In the genomic region with DNA sequence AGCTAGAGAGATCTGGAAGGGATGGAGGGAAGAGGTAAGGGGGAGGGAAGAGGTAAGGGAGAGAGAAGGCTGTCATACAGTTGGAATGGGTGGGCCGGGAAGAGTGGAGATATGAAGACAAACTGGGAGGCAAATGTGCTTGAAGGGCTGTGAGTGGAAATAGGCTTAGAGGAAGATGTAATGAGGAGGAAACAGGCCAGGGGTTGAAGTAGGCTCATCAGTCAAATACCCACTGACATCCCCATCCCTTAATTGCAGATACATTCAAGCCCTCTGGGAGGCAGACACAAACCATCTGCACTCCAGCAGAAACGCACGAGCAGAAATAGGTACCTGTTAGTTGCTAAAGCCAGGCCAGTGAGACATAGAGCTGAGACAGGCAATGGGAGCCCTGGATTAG, we compare ENCODE assay signal across 10 cellular contexts. TPM values are rescaled to one million over a fixed set of nuclear protein-coding genes. Genes with fewer than 3 reads are reported as not detected.
DNase-seq lines count a peak whose midpoint lies in the region; ATAC-seq and TF ChIP-seq lines count a peak whose summit lies in the region.
"Had no signal": no experiment of that assay in that cellular context is flagged by ENCODE, and none has a peak within 500 bp of the region (broad histone marks: within the 10 kb centered on the region; RNA-seq: fewer than 3 reads in every experiment).

No MANE protein-coding gene starts in this region.

- no peaks in the 10 kb centered on the region for H3K9me3 ChIP-seq in gastrocnemius medialis
- H3K9me3 ChIP-seq: upper lobe of left lung had no signal

- DNase-seq in activated CD8-positive, alpha-beta T cell treated with anti-CD3 and anti-CD28 coated beads for 36 hours = peak; percentile 11
- no peak for DNase-seq in activated CD8-positive, alpha-beta T cell treated with anti-CD3 and anti-CD28 coated beads, Interleukin-2, amount 10 ng/mL, durations not matched to agents 7 days and 5 days
- DNase-seq in NCI-H82 (lab: John Stamatoyannopoulos, UW) (peak; percentile 19), cerebellar cortex (ENCODE audit: low spot score) (peak; percentile 44), gastrocnemius medialis (peak; percentile 50 to 75), NCI-H2029 (lab: John Stamatoyannopoulos, UW) (no peak)
- DNase-seq in activated effector memory CD4-positive, alpha-beta T cell treated with anti-CD3 and anti-CD28 coated beads, Interleukin-2, amount 50 U/mL, for 16 hours = no peak
- DNase-seq: activated naive CD4-positive, alpha-beta T cell treated with Interleukin-2 at 50 U/mL for 16 hours had no signal

- H3K4me1 Mint-ChIP-seq in activated CD8-positive, alpha-beta T cell treated with anti-CD3 and anti-CD28 coated beads for 36 hours (ENCODE audit: low read depth) = peaks cover 12% of the 10 kb centered on the region
- H3K4me1 Mint-ChIP-seq in activated CD8-positive, alpha-beta T cell treated with anti-CD3 and anti-CD28 coated beads, Interleukin-2, amount 10 ng/mL, durations not matched to agents 7 days and 5 days (ENCODE audit: low read depth) = peaks cover 20% of the 10 kb centered on the region

- no peak for TF ChIP-seq POLR2A in gastrocnemius medialis (IDR thresholded peaks at IDR 0.05)

- H3K27ac ChIP-seq in gastrocnemius medialis = peak overlapping the region; percentile 96 to 99 (median 98)
- H3K27ac ChIP-seq: upper lobe of left lung had no signal

- H3K4me3 ChIP-seq in gastrocnemius medialis = peak overlapping the region; percentile 56 to 76 (median 71)
- H3K4me3 ChIP-seq: upper lobe of left lung had no signal

- H3K4me3 Mint-ChIP-seq in activated CD8-positive, alpha-beta T cell treated with anti-CD3 and anti-CD28 coated beads for 36 hours = no peak overlapping the region
- no peak overlapping the region for H3K4me3 Mint-ChIP-seq in activated CD8-positive, alpha-beta T cell treated with anti-CD3 and anti-CD28 coated beads, Interleukin-2, amount 10 ng/mL, durations not matched to agents 7 days and 5 days

- no peaks in the 10 kb centered on the region for H3K27me3 ChIP-seq in gastrocnemius medialis
- H3K27me3 ChIP-seq: upper lobe of left lung had no signal

- H3K36me3 Mint-ChIP-seq in activated CD8-positive, alpha-beta T cell treated with anti-CD3 and anti-CD28 coated beads for 36 hours (ENCODE audit: low read depth) = no peaks in the 10 kb centered on the region
- no peaks in the 10 kb centered on the region for H3K36me3 Mint-ChIP-seq in activated CD8-positive, alpha-beta T cell treated with anti-CD3 and anti-CD28 coated beads, Interleukin-2, amount 10 ng/mL, durations not matched to agents 7 days and 5 days (ENCODE audit: low read depth)

- CTCF ChIA-PET in activated CD8-positive, alpha-beta T cell treated with anti-CD3 and anti-CD28 coated beads for 36 hours (lab: Charles Lee) = interaction anchor here (2.4 kb wide), 1 partner anchor 10 kb away, joined by 15 read pairs; no protein-coding TSS in a partner anchor
- CTCF ChIA-PET in activated CD8-positive, alpha-beta T cell treated with anti-CD3 and anti-CD28 coated beads, Interleukin-2, amount 10 ng/mL, durations not matched to agents 7 days and 5 days (lab: Charles Lee) = interaction anchor here (0.9 to 1.2 kb wide), 2 partner anchors 9 to 11 kb away, joined by 3 to 6 read pairs; no protein-coding TSS in a partner anchor

- POLR2A ChIA-PET in activated CD8-positive, alpha-beta T cell treated with anti-CD3 and anti-CD28 coated beads for 36 hours (lab: Charles Lee) = no interaction called here
- POLR2A ChIA-PET in activated CD8-positive, alpha-beta T cell treated with anti-CD3 and anti-CD28 coated beads, Interleukin-2, amount 10 ng/mL, durations not matched to agents 7 days and 5 days (lab: Charles Lee) = no interaction called here

- H3K27ac Mint-ChIP-seq in activated CD8-positive, alpha-beta T cell treated with anti-CD3 and anti-CD28 coated beads for 36 hours = no peak overlapping the region
- no peak overlapping the region for H3K27ac Mint-ChIP-seq in activated CD8-positive, alpha-beta T cell treated with anti-CD3 and anti-CD28 coated beads, Interleukin-2, amount 10 ng/mL, durations not matched to agents 7 days and 5 days

- H3K36me3 ChIP-seq in gastrocnemius medialis = peaks cover 0 to 17% of the 10 kb centered on the region in 2 donors
- H3K36me3 ChIP-seq: upper lobe of left lung had no signal

- peaks cover 3% of the 10 kb centered on the region for H3K27me3 Mint-ChIP-seq in activated CD8-positive, alpha-beta T cell treated with anti-CD3 and anti-CD28 coated beads for 36 hours
- peaks cover 3% of the 10 kb centered on the region for H3K27me3 Mint-ChIP-seq in activated CD8-positive, alpha-beta T cell treated with anti-CD3 and anti-CD28 coated beads, Interleukin-2, amount 10 ng/mL, durations not matched to agents 7 days and 5 days (ENCODE audit: low read depth)

- ATAC-seq in activated CD8-positive, alpha-beta T cell treated with anti-CD3 and anti-CD28 coated beads for 36 hours = no peak
- no peak for ATAC-seq in activated CD8-positive, alpha-beta T cell treated with anti-CD3 and anti-CD28 coated beads, Interleukin-2, amount 10 ng/mL, durations not matched to agents 7 days and 5 days
- ATAC-seq in gastrocnemius medialis = peak; percentile 24 to 26
- ATAC-seq in GM18517 (IDR thresholded peaks at IDR 0.05; ENCODE audit: unreplicated experiment) = no peak

- no peaks in the 10 kb centered on the region for H3K9me3 Mint-ChIP-seq in activated CD8-positive, alpha-beta T cell treated with anti-CD3 and anti-CD28 coated beads for 36 hours
- no peaks in the 10 kb centered on the region for H3K9me3 Mint-ChIP-seq in activated CD8-positive, alpha-beta T cell treated with anti-CD3 and anti-CD28 coated beads, Interleukin-2, amount 10 ng/mL, durations not matched to agents 7 days and 5 days (ENCODE audit: insufficient read depth)

- TF ChIP-seq CTCF in activated CD8-positive, alpha-beta T cell treated with anti-CD3 and anti-CD28 coated beads for 36 hours (IDR thresholded peaks at IDR 0.05) = no peak
- peak in 3 of 5 experiments; percentile 37 to 45 (median 42) for TF ChIP-seq CTCF in gastrocnemius medialis (IDR thresholded peaks at IDR 0.05 in 4 of 5, conservative IDR thresholded peaks at IDR 0.05 in 1 of 5)

- in situ Hi-C loops in gastrocnemius medialis (cut with MboI; ENCODE audit: low sequenced_read_pairs in 4 of 4) = no loop called here

- intact Hi-C loops in activated CD8-positive, alpha-beta T cell treated with anti-CD3 and anti-CD28 coated beads for 36 hours (cut with micrococcal nuclease) = no loop called here
- intact Hi-C loops in gastrocnemius medialis (cut with DNase I; ENCODE audit: low total_unique reads) = loop anchor here (1.0 to 10.0 kb wide), 3 partner anchors 77 to 391 kb away; a partner anchor contains a TSS

- peaks cover 61 to 65% of the 10 kb centered on the region in 2 donors for H3K4me1 ChIP-seq in gastrocnemius medialis

RNA-seq across cellular contexts. Expression of a gene that starts 2.1 kb away (rescaled TPM):
- total RNA-seq in activated CD8-positive, alpha-beta T cell treated with anti-CD3 and anti-CD28 coated beads for 36 hours = not detected
- total RNA-seq in activated CD8-positive, alpha-beta T cell treated with anti-CD3 and anti-CD28 coated beads, Interleukin-2, amount 10 ng/mL, durations not matched to agents 7 days and 5 days = under 1 TPM in 1 of 2 experiments, not detected in 1; 0.05 TPM
- 100 to 1,000 TPM in 1 of 4 donors, 10 to 100 TPM in 3; 26.8 to 117 (median 46.8) TPM for total RNA-seq in gastrocnemius medialis

RNA-seq across cellular contexts. Expression of a gene that starts 12.4 kb away (rescaled TPM):
- not detected for total RNA-seq in activated CD8-positive, alpha-beta T cell treated with anti-CD3 and anti-CD28 coated beads for 36 hours
- not detected for total RNA-seq in activated CD8-positive, alpha-beta T cell treated with anti-CD3 and anti-CD28 coated beads, Interleukin-2, amount 10 ng/mL, durations not matched to agents 7 days and 5 days
- total RNA-seq in gastrocnemius medialis = 1,000 to 10,000 TPM in 2 of 4 donors, 100 to 1,000 TPM in 2; 560 to 1,364 (median 992) TPM

RNA-seq across cellular contexts. Expression of a gene that starts 44.2 kb away (rescaled TPM):
- total RNA-seq in activated CD8-positive, alpha-beta T cell treated with anti-CD3 and anti-CD28 coated beads for 36 hours = 1 to 10 TPM; 8.8 to 9.8 TPM
- total RNA-seq in activated CD8-positive, alpha-beta T cell treated with anti-CD3 and anti-CD28 coated beads, Interleukin-2, amount 10 ng/mL, durations not matched to agents 7 days and 5 days = 1 to 10 TPM; 9.3 to 10.0 TPM
- total RNA-seq in gastrocnemius medialis = 1 to 10 TPM; 1.6 to 4.1 (median 3.1) TPM

Comparison
In these comparisons a context has a peak if more than half of its experiments do, and no peak if none do; other contexts are left out.
1. DNase-seq: peak in activated CD8-positive, alpha-beta T cell treated with anti-CD3 and anti-CD28 coated beads for 36 hours (single experiment), NCI-H82 (single experiment), cerebellar cortex (single experiment) and gastrocnemius medialis (2 of 2); none in activated CD8-positive, alpha-beta T cell treated with anti-CD3 and anti-CD28 coated beads, Interleukin-2, amount 10 ng/mL, durations not matched to agents 7 days and 5 days (single experiment), activated effector memory CD4-positive, alpha-beta T cell treated with anti-CD3 and anti-CD28 coated beads, Interleukin-2, amount 50 U/mL, for 16 hours (single experiment) and NCI-H2029 (single experiment).
2. ATAC-seq: peak in gastrocnemius medialis (2 of 2); none in activated CD8-positive, alpha-beta T cell treated with anti-CD3 and anti-CD28 coated beads for 36 hours (single experiment), activated CD8-positive, alpha-beta T cell treated with anti-CD3 and anti-CD28 coated beads, Interleukin-2, amount 10 ng/mL, durations not matched to agents 7 days and 5 days (single experiment) and GM18517 (single experiment).
3. RNA of a gene that starts 2.1 kb away (total RNA-seq): 26.8 to 117 TPM in gastrocnemius medialis; 0.05 TPM in activated CD8-positive, alpha-beta T cell treated with anti-CD3 and anti-CD28 coated beads, Interleukin-2, amount 10 ng/mL, durations not matched to agents 7 days and 5 days and not detected in activated CD8-positive, alpha-beta T cell treated with anti-CD3 and anti-CD28 coated beads for 36 hours; every median in the first group is over 10 times any median in the second.
4. RNA of a gene that starts 12.4 kb away (total RNA-seq): 560 to 1,364 TPM in gastrocnemius medialis; not detected in activated CD8-positive, alpha-beta T cell treated with anti-CD3 and anti-CD28 coated beads for 36 hours and not detected in activated CD8-positive, alpha-beta T cell treated with anti-CD3 and anti-CD28 coated beads, Interleukin-2, amount 10 ng/mL, durations not matched to agents 7 days and 5 days; every median in the first group is over 100 times any median in the second.